In genomic region chr1:94927405-94928175, GRCh38 we compare ENCODE assay signal across 8 cellular contexts. TPM values are rescaled to one million over a fixed set of nuclear protein-coding genes. Genes with fewer than 3 reads are reported as not detected.
DNase-seq lines count a peak whose midpoint lies in the region; ATAC-seq and TF ChIP-seq lines count a peak whose summit lies in the region.

No MANE protein-coding gene starts in this region.

- H3K27ac ChIP-seq in CD4-positive, CD25-positive, alpha-beta regulatory T cell (ENCODE audit: insufficient read depth, low read length, poor library complexity, severe bottlenecking) = no peak overlapping the region
- H3K27ac ChIP-seq in cingulate gyrus (ENCODE audit: low read depth, low read length) = peak overlapping the region; percentile 96

- peak overlapping the region in 1 of 3 donors; percentile 44 for H3K27ac Mint-ChIP-seq in CD4-positive, CD25-positive, alpha-beta regulatory T cell
- H3K27ac Mint-ChIP-seq in mesothelial cell of epicardium (peak overlapping the region; percentile 100), type B pancreatic cell (peak overlapping the region; percentile 95)

- H3K36me3 Mint-ChIP-seq in CD4-positive, CD25-positive, alpha-beta regulatory T cell = no peaks in the 10 kb centered on the region
- peaks cover 2% of the 10 kb centered on the region for H3K36me3 Mint-ChIP-seq in mesothelial cell of epicardium
- H3K36me3 Mint-ChIP-seq in type B pancreatic cell = peaks cover 12% of the 10 kb centered on the region

- no peaks in the 10 kb centered on the region for H3K36me3 ChIP-seq in CD4-positive, CD25-positive, alpha-beta regulatory T cell (ENCODE audit: control insufficient read depth, insufficient read depth, low read length)

- H3K9me3 ChIP-seq in CD4-positive, CD25-positive, alpha-beta regulatory T cell (ENCODE audit: control insufficient read depth in 2 of 2, low read length in 2 of 2) = no peaks in the 10 kb centered on the region

- peak overlapping the region; percentile 86 to 93 (median 90) for H3K4me3 Mint-ChIP-seq in CD4-positive, CD25-positive, alpha-beta regulatory T cell
- H3K4me3 Mint-ChIP-seq in mesothelial cell of epicardium = peak overlapping the region; percentile 95
- H3K4me3 Mint-ChIP-seq in type B pancreatic cell = peak overlapping the region; percentile 97

- H3K27me3 Mint-ChIP-seq in CD4-positive, CD25-positive, alpha-beta regulatory T cell = peaks cover 82% of the 10 kb centered on the region
- H3K27me3 Mint-ChIP-seq in mesothelial cell of epicardium (ENCODE audit: low read depth) = no peaks in the 10 kb centered on the region
- H3K27me3 Mint-ChIP-seq in type B pancreatic cell = peaks cover 4% of the 10 kb centered on the region

- peaks cover 0 to 4% (median 0%) of the 10 kb centered on the region in 7 donors for H3K9me3 Mint-ChIP-seq in CD4-positive, CD25-positive, alpha-beta regulatory T cell
- H3K9me3 Mint-ChIP-seq in mesothelial cell of epicardium (no peaks in the 10 kb centered on the region), type B pancreatic cell (no peaks in the 10 kb centered on the region)

- TF ChIP-seq CTCF in mesothelial cell of epicardium (IDR thresholded peaks at IDR 0.05; ENCODE audit: unreplicated experiment) (no peak), type B pancreatic cell (conservative IDR thresholded peaks at IDR 0.05) (no peak)

- no peak for ATAC-seq in CD4-positive, CD25-positive, alpha-beta regulatory T cell (ENCODE audit: low read depth in 2 of 2)
- peak; percentile 16 for ATAC-seq in GM21529 (IDR thresholded peaks at IDR 0.05; ENCODE audit: unreplicated experiment)

- peaks cover 24% of the 10 kb centered on the region for H3K27me3 ChIP-seq in CD4-positive, CD25-positive, alpha-beta regulatory T cell (ENCODE audit: control insufficient read depth, insufficient read depth, low read length)

- DNase-seq in CD4-positive, CD25-positive, alpha-beta regulatory T cell = peak in 1 of 3 donors; percentile 13
- DNase-seq in NCI-H446 treated with DMSO at 0.1 percent for 48 hours (lab: John Stamatoyannopoulos, UW) (peak; percentile 14), mesothelial cell of epicardium (ENCODE audit: low spot score in 2 of 2, unreplicated experiment in 2 of 2) (no peak), type B pancreatic cell (ENCODE audit: extremely low spot score, unreplicated experiment) (no peak), NCI-H1436 (lab: John Stamatoyannopoulos, UW) (no peak)
- no peak for DNase-seq in NK-92 treated with Interleukin-12 subunit alpha and Interleukin-12 subunit beta, amount 100 ng/mL, for 24 hours (lab: John Stamatoyannopoulos, UW)

- peaks cover 0 to 22% (median 12%) of the 10 kb centered on the region in 4 donors for H3K4me1 Mint-ChIP-seq in CD4-positive, CD25-positive, alpha-beta regulatory T cell
- peaks cover 63% of the 10 kb centered on the region for H3K4me1 Mint-ChIP-seq in mesothelial cell of epicardium
- peaks cover 48% of the 10 kb centered on the region for H3K4me1 Mint-ChIP-seq in type B pancreatic cell (ENCODE audit: unreplicated experiment)

- H3K4me1 ChIP-seq in CD4-positive, CD25-positive, alpha-beta regulatory T cell (ENCODE audit: control insufficient read depth, insufficient read depth, low read length, poor library complexity, severe bottlenecking) = peaks cover 13% of the 10 kb centered on the region

- H3K4me3 ChIP-seq in CD4-positive, CD25-positive, alpha-beta regulatory T cell (ENCODE audit: low read depth, low read length) = no peak overlapping the region

RNA-seq across cellular contexts. Expression of gene CNN3, which starts 0.7 kb away (rescaled TPM):
- total RNA-seq in CD4-positive, CD25-positive, alpha-beta regulatory T cell = 1.0 TPM
- 1 to 10 TPM in 3 of 4 donors, under 1 TPM in 1; 1.00 to 8.7 (median 3.1) TPM for polyA plus RNA-seq in CD4-positive, CD25-positive, alpha-beta regulatory T cell
- 241 to 260 TPM (median 247 TPM) in 3 replicates for total RNA-seq in mesothelial cell of epicardium
- total RNA-seq in type B pancreatic cell (ENCODE audit: low replicate concordance) = 152 and 258 TPM in 2 replicates

Comparison
In these comparisons a context has a peak if more than half of its experiments do, and no peak if none do; other contexts are left out.
1. RNA of gene CNN3, which starts 0.7 kb away (total RNA-seq): 152 to 258 TPM in type B pancreatic cell and 241 to 260 TPM in mesothelial cell of epicardium; 1.0 TPM in CD4-positive, CD25-positive, alpha-beta regulatory T cell (single experiment); every median in the first group is over 10 times any median in the second.
2. Peak in every context shown above with its lines, with median percentiles within 50 percentile points of each other: H3K4me3 Mint-ChIP-seq.